ENCODE assay signal across 1 cellular context in the genomic region with DNA sequence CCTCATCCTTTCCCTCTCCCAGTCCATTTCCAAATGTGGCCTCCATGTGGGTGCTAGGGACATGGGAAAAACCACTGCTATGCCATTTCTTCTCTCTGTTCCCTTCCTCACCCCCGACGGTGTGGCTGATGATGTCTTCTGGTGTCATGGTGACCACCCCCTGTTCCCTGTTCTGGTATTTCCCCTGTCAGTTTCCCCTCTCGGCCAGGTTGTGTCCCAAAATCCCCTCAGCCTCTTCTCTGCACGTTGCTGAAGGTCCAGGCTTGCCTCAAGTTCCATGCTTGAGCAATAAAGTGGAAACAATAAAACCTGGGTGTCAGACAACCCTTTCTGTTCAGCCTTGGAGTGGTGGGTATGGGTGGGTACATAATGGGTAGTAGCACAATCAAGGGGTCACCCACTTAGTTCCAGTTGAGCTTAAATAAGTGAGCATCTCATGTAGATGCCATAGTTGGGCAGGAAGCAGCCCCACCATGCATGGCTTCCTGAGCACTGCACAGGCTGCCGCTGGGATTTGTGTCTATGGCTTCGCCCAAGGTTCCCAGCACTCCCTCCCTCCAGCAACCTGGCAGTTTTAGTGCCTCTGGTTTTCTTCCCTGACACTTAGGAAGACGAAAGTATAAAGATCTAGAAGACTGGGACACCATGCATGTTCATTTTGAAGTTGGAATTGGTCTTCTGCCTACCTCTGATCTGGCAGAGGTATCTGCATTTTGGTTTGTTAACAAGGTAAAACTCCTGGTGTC.
TF ChIP-seq lines count a peak whose summit lies in the region.

No MANE protein-coding gene starts in this region.

TF ChIP-seq in HCT116, 20 proteins besides CTCF, POLR2A, EP300 and RAD21 (continued from another document):
- TF ChIP-seq, protein P1, sequence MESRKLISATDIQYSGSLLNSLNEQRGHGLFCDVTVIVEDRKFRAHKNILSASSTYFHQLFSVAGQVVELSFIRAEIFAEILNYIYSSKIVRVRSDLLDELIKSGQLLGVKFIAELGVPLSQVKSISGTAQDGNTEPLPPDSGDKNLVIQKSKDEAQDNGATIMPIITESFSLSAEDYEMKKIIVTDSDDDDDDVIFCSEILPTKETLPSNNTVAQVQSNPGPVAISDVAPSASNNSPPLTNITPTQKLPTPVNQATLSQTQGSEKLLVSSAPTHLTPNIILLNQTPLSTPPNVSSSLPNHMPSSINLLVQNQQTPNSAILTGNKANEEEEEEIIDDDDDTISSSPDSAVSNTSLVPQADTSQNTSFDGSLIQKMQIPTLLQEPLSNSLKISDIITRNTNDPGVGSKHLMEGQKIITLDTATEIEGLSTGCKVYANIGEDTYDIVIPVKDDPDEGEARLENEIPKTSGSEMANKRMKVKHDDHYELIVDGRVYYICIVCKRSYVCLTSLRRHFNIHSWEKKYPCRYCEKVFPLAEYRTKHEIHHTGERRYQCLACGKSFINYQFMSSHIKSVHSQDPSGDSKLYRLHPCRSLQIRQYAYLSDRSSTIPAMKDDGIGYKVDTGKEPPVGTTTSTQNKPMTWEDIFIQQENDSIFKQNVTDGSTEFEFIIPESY (IDR thresholded peaks at IDR 0.05; ENCODE audit: extremely low read depth, insufficient replicate concordance, low read length), result no peak
- no peak for TF ChIP-seq ZNF274 (IDR thresholded peaks at IDR 0.05; ENCODE audit: low read depth, low read length)
- TF ChIP-seq SP1 (IDR thresholded peaks at IDR 0.05; ENCODE audit: low read depth), result no peak
- no peak for TF ChIP-seq FOSL1 (IDR thresholded peaks at IDR 0.05; ENCODE audit: low read depth)
- no peak for TF ChIP-seq JUND (IDR thresholded peaks at IDR 0.05)
- no peak for TF ChIP-seq CBX3 (IDR thresholded peaks at IDR 0.05; ENCODE audit: low read depth)
- no peak for TF ChIP-seq YY1 (IDR thresholded peaks at IDR 0.05; ENCODE audit: extremely low read depth, insufficient replicate concordance, low read depth, low read length)
- TF ChIP-seq EZH2 (IDR thresholded peaks at IDR 0.05), result no peak
- TF ChIP-seq, protein P2, sequence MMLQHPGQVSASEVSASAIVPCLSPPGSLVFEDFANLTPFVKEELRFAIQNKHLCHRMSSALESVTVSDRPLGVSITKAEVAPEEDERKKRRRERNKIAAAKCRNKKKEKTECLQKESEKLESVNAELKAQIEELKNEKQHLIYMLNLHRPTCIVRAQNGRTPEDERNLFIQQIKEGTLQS (IDR thresholded peaks at IDR 0.05), result no peak
- TF ChIP-seq ELF1 (IDR thresholded peaks at IDR 0.05; ENCODE audit: borderline replicate concordance, low read depth), result no peak
- TF ChIP-seq, protein P3, sequence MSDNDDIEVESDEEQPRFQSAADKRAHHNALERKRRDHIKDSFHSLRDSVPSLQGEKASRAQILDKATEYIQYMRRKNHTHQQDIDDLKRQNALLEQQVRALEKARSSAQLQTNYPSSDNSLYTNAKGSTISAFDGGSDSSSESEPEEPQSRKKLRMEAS (IDR thresholded peaks at IDR 0.05), result no peak
- TF ChIP-seq EGR1 (IDR thresholded peaks at IDR 0.05; ENCODE audit: low read depth), result no peak
- no peak for TF ChIP-seq EZH2phosphoT487 (IDR thresholded peaks at IDR 0.05; ENCODE audit: borderline replicate concordance)
- no peak for TF ChIP-seq SRF (IDR thresholded peaks at IDR 0.05; ENCODE audit: low read depth)
- TF ChIP-seq CEBPB (IDR thresholded peaks at IDR 0.05; ENCODE audit: low read depth), result no peak
- TF ChIP-seq ZFX (IDR thresholded peaks at IDR 0.05), result no peak
